8 cellular contexts compared by ENCODE assay signal in genomic region chr3:58419782-58420512, GRCh38. TPM values are rescaled to one million over a fixed set of nuclear protein-coding genes. Genes with fewer than 3 reads are reported as not detected.
A peak's percentile ranks its signal among the peaks of the same experiment; 100 is the strongest.
DNase-seq lines count a peak whose midpoint lies in the region; ATAC-seq and TF ChIP-seq lines count a peak whose summit lies in the region.

No MANE protein-coding gene starts in this region.

- H3K4me3 Mint-ChIP-seq in activated T-cell treated with anti-CD3 and anti-CD28 coated beads, Interleukin-2, amount 50 U/mL, for 72 hours, result no peak overlapping the region
- no peak overlapping the region for H3K4me3 Mint-ChIP-seq in activated T-cell treated with anti-CD3 and anti-CD28 coated beads, Interleukin-2, amount 50 U/mL, for 4 hours

- no peak for TF ChIP-seq POLR2A in testis (IDR thresholded peaks at IDR 0.05)

- peak; percentile 41 to 49 for ATAC-seq in activated T-cell treated with anti-CD3 and anti-CD28 coated beads, Interleukin-2, amount 50 U/mL, for 72 hours (replicated peaks in 1 of 2)
- ATAC-seq in activated T-cell treated with anti-CD3 and anti-CD28 coated beads, Interleukin-2, amount 50 U/mL, for 4 hours, result no peak
- peak; percentile 65 for ATAC-seq in HG03280 (IDR thresholded peaks at IDR 0.05; ENCODE audit: unreplicated experiment)

- H3K9me3 Mint-ChIP-seq in activated T-cell treated with anti-CD3 and anti-CD28 coated beads, Interleukin-2, amount 50 U/mL, for 72 hours, result no peaks in the 10 kb centered on the region
- H3K9me3 Mint-ChIP-seq in activated T-cell treated with anti-CD3 and anti-CD28 coated beads, Interleukin-2, amount 50 U/mL, for 4 hours, result no peaks in the 10 kb centered on the region

- H3K4me1 ChIP-seq in testis, result peaks cover under 1% of the 10 kb centered on the region

- H3K4me3 ChIP-seq in fibroblast of the aortic adventitia (ENCODE audit: low read depth, low read length), result no peak overlapping the region
- H3K4me3 ChIP-seq in testis, result no peak overlapping the region

- TF ChIP-seq CTCF in fibroblast of the aortic adventitia (IDR thresholded peaks at IDR 0.05; ENCODE audit: insufficient read depth, low read length) (peak; percentile 43), testis (IDR thresholded peaks at IDR 0.05) (no peak)

- peaks cover 0 to 15% of the 10 kb centered on the region in 2 donors for H3K36me3 Mint-ChIP-seq in activated T-cell treated with anti-CD3 and anti-CD28 coated beads, Interleukin-2, amount 50 U/mL, for 72 hours (ENCODE audit: insufficient read depth in 2 of 2)
- H3K36me3 Mint-ChIP-seq in activated T-cell treated with anti-CD3 and anti-CD28 coated beads, Interleukin-2, amount 50 U/mL, for 4 hours (ENCODE audit: insufficient read depth), result peaks cover 31% of the 10 kb centered on the region

- H3K27ac ChIP-seq in testis, result peak overlapping the region in 1 of 2 donors; percentile 37

- no peaks in the 10 kb centered on the region for H3K36me3 ChIP-seq in testis (ENCODE audit: low read depth, missing control alignments)

- peak overlapping the region; percentile 57 for H3K27ac Mint-ChIP-seq in activated T-cell treated with anti-CD3 and anti-CD28 coated beads, Interleukin-2, amount 50 U/mL, for 72 hours

- no peaks in the 10 kb centered on the region for H3K27me3 ChIP-seq in testis

- H3K9me3 ChIP-seq in testis, result no peaks in the 10 kb centered on the region

- intact Hi-C loops in testis (cut with DNase I; ENCODE audit: low total_unique reads), result loop anchor here (10.0 kb wide), 1 partner anchor 95 kb away; no protein-coding TSS in a partner anchor

- 71 to 72% methylated on average over 7 of the region's 7 CpGs for WGBS in testis, 2 donors

- H3K27me3 Mint-ChIP-seq in activated T-cell treated with anti-CD3 and anti-CD28 coated beads, Interleukin-2, amount 50 U/mL, for 72 hours (ENCODE audit: low read depth), result no peaks in the 10 kb centered on the region
- H3K27me3 Mint-ChIP-seq in activated T-cell treated with anti-CD3 and anti-CD28 coated beads, Interleukin-2, amount 50 U/mL, for 4 hours (ENCODE audit: low read depth), result no peaks in the 10 kb centered on the region

- DNase-seq in activated T-cell treated with anti-CD3 and anti-CD28 coated beads, Interleukin-2, amount 50 U/mL, for 72 hours, result no peak
- no peak for DNase-seq in activated T-cell treated with anti-CD3 and anti-CD28 coated beads, Interleukin-2, amount 50 U/mL, for 4 hours
- peak; percentile 84 for DNase-seq in fibroblast of the aortic adventitia (ENCODE audit: low read depth)
- peak; percentile 51 for DNase-seq in testis
- no peak for DNase-seq in activated effector memory CD4-positive, alpha-beta T cell treated with Interleukin-2 at 50 U/mL for 16 hours
- DNase-seq in NCI-H524 treated with DMSO at 0.1 percent for 48 hours (lab: John Stamatoyannopoulos, UW), result no peak
- DNase-seq in cerebellar nuclear complex (lab: John Stamatoyannopoulos, UW), result no peak

- H3K4me1 Mint-ChIP-seq in activated T-cell treated with anti-CD3 and anti-CD28 coated beads, Interleukin-2, amount 50 U/mL, for 72 hours (ENCODE audit: low read depth), result no peaks in the 10 kb centered on the region
- peaks cover 1% of the 10 kb centered on the region for H3K4me1 Mint-ChIP-seq in activated T-cell treated with anti-CD3 and anti-CD28 coated beads, Interleukin-2, amount 50 U/mL, for 4 hours (ENCODE audit: low read depth)

RNA-seq across cellular contexts. Expression of gene PDHB, which starts 13.7 kb away (rescaled TPM):
- total RNA-seq in activated T-cell treated with anti-CD3 and anti-CD28 coated beads, Interleukin-2, amount 50 U/mL, for 72 hours, result 10 to 100 TPM; 36.9 to 40.5 TPM
- total RNA-seq in activated T-cell treated with anti-CD3 and anti-CD28 coated beads, Interleukin-2, amount 50 U/mL, for 4 hours, result 10 to 100 TPM; 54.8 to 62.3 (median 55.6) TPM
- total RNA-seq in fibroblast of the aortic adventitia (ENCODE audit: low replicate concordance) (75.4 and 82.3 TPM in 2 replicates), testis (100 to 1,000 TPM in 1 of 2 donors, 10 to 100 TPM in 1; 98.0 to 126 TPM)
- polyA plus RNA-seq in testis (ENCODE audit: insufficient read depth, low read depth, low replicate concordance), result 94.0 TPM

Comparison
In these comparisons a context has a peak if more than half of its experiments do, and no peak if none do; other contexts are left out.
1. ATAC-seq: peak in activated T-cell treated with anti-CD3 and anti-CD28 coated beads, Interleukin-2, amount 50 U/mL, for 72 hours (2 of 2) and HG03280 (single experiment); none in activated T-cell treated with anti-CD3 and anti-CD28 coated beads, Interleukin-2, amount 50 U/mL, for 4 hours (0 of 2).
2. DNase-seq: peak in fibroblast of the aortic adventitia (single experiment) and testis (single experiment); none in activated T-cell treated with anti-CD3 and anti-CD28 coated beads, Interleukin-2, amount 50 U/mL, for 72 hours (0 of 2), activated T-cell treated with anti-CD3 and anti-CD28 coated beads, Interleukin-2, amount 50 U/mL, for 4 hours (single experiment), activated effector memory CD4-positive, alpha-beta T cell treated with Interleukin-2 at 50 U/mL for 16 hours (single experiment), NCI-H524 treated with DMSO at 0.1 percent for 48 hours (single experiment) and cerebellar nuclear complex (0 of 2).